1 cellular context compared by ENCODE assay signal in genomic region chr7:44221231-44221791, GRCh38.
TF ChIP-seq lines count a peak whose summit lies in the region.

No MANE protein-coding gene starts in this region.

TF ChIP-seq in K562, 482 proteins besides CTCF, POLR2A, EP300 and RAD21 (continued from another document and continues in another):
- TF ChIP-seq ETS2 (tag; IDR thresholded peaks at IDR 0.05; ENCODE audit: borderline replicate concordance, poor library complexity, severe bottlenecking), result no peak
- peak; percentile 61; the same call in 1 of the 2 replicates for TF ChIP-seq ZNF592 (IDR thresholded peaks at IDR 0.05)
- TF ChIP-seq SRF (CRISPR knock-in tag; IDR thresholded peaks at IDR 0.05), result no peak
- TF ChIP-seq, protein P1, sequence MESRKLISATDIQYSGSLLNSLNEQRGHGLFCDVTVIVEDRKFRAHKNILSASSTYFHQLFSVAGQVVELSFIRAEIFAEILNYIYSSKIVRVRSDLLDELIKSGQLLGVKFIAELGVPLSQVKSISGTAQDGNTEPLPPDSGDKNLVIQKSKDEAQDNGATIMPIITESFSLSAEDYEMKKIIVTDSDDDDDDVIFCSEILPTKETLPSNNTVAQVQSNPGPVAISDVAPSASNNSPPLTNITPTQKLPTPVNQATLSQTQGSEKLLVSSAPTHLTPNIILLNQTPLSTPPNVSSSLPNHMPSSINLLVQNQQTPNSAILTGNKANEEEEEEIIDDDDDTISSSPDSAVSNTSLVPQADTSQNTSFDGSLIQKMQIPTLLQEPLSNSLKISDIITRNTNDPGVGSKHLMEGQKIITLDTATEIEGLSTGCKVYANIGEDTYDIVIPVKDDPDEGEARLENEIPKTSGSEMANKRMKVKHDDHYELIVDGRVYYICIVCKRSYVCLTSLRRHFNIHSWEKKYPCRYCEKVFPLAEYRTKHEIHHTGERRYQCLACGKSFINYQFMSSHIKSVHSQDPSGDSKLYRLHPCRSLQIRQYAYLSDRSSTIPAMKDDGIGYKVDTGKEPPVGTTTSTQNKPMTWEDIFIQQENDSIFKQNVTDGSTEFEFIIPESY (CRISPR knock-in tag; IDR thresholded peaks at IDR 0.05), result peak; percentile 91
- TF ChIP-seq SETDB1 (IDR thresholded peaks at IDR 0.05; ENCODE audit: low read length), result no peak
- no peak for TF ChIP-seq ZNF644 (tag; IDR thresholded peaks at IDR 0.05; ENCODE audit: low read depth)
- TF ChIP-seq ZNF695 (CRISPR knock-in tag; IDR thresholded peaks at IDR 0.05), result no peak
- TF ChIP-seq TFE3 (CRISPR knock-in tag; IDR thresholded peaks at IDR 0.05), result no peak
- no peak for TF ChIP-seq HIVEP1 (CRISPR knock-in tag; IDR thresholded peaks at IDR 0.05)
- TF ChIP-seq, protein P2, sequence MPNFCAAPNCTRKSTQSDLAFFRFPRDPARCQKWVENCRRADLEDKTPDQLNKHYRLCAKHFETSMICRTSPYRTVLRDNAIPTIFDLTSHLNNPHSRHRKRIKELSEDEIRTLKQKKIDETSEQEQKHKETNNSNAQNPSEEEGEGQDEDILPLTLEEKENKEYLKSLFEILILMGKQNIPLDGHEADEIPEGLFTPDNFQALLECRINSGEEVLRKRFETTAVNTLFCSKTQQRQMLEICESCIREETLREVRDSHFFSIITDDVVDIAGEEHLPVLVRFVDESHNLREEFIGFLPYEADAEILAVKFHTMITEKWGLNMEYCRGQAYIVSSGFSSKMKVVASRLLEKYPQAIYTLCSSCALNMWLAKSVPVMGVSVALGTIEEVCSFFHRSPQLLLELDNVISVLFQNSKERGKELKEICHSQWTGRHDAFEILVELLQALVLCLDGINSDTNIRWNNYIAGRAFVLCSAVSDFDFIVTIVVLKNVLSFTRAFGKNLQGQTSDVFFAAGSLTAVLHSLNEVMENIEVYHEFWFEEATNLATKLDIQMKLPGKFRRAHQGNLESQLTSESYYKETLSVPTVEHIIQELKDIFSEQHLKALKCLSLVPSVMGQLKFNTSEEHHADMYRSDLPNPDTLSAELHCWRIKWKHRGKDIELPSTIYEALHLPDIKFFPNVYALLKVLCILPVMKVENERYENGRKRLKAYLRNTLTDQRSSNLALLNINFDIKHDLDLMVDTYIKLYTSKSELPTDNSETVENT (CRISPR knock-in tag; IDR thresholded peaks at IDR 0.05), result no peak
- no peak for TF ChIP-seq U2AF2 (optimal IDR thresholded peaks at IDR 0.05; ENCODE audit: low read depth, low read length)
- TF ChIP-seq L3MBTL2 (IDR thresholded peaks at IDR 0.05), result peak; percentile 96
- no peak; the same call in 1 of the 2 replicates for TF ChIP-seq ETV5 (CRISPR knock-in tag; IDR thresholded peaks at IDR 0.05; ENCODE audit: low read depth)
- no peak for TF ChIP-seq ZBTB40 (IDR thresholded peaks at IDR 0.05)
- TF ChIP-seq ZBTB40 (CRISPR knock-in tag; IDR thresholded peaks at IDR 0.05), result 0 out of 2 replicates have a peak, but pooled peaks have one; percentile 38
- no peak for TF ChIP-seq ZNF444 (CRISPR knock-in tag; IDR thresholded peaks at IDR 0.05)
- no peak for TF ChIP-seq RBM25 (IDR thresholded peaks at IDR 0.05; ENCODE audit: low read depth, low read length, severe bottlenecking)
- TF ChIP-seq MAX (CRISPR knock-in tag; IDR thresholded peaks at IDR 0.05), result peak; percentile 99
- TF ChIP-seq POLR2G (IDR thresholded peaks at IDR 0.05; ENCODE audit: low read depth, low read length), result no peak
- no peak for TF ChIP-seq TCF7L2 (IDR thresholded peaks at IDR 0.05; ENCODE audit: low read depth, low read length)
- peak in 1 of 2 experiments; percentile 61; a peak in 3 of 4 replicates for TF ChIP-seq MNT (conservative IDR thresholded peaks at IDR 0.05)
- TF ChIP-seq TCF3 (CRISPR knock-in tag; IDR thresholded peaks at IDR 0.05), result no peak
- TF ChIP-seq CBFA2T2 (conservative IDR thresholded peaks at IDR 0.05), result no peak
- no peak for TF ChIP-seq LEF1 (IDR thresholded peaks at IDR 0.05)
- no peak for TF ChIP-seq ATF7 (IDR thresholded peaks at IDR 0.05)
- TF ChIP-seq NFE2 (IDR thresholded peaks at IDR 0.05; ENCODE audit: low read depth), result no peak
- TF ChIP-seq GTF2E2 (tag; IDR thresholded peaks at IDR 0.05), result no peak
- TF ChIP-seq ZNF408 (CRISPR knock-in tag; IDR thresholded peaks at IDR 0.05; ENCODE audit: low read depth), result no peak
- TF ChIP-seq SAFB (IDR thresholded peaks at IDR 0.05; ENCODE audit: borderline replicate concordance, low read depth, low read length), result no peak
- no peak for TF ChIP-seq FOXM1 (IDR thresholded peaks at IDR 0.05; ENCODE audit: low read depth)
- no peak for TF ChIP-seq FOXM1 (CRISPR knock-in tag; IDR thresholded peaks at IDR 0.05; ENCODE audit: low read depth)
